Comparison of ENCODE assay signal across 10 cellular contexts in the genomic region with DNA sequence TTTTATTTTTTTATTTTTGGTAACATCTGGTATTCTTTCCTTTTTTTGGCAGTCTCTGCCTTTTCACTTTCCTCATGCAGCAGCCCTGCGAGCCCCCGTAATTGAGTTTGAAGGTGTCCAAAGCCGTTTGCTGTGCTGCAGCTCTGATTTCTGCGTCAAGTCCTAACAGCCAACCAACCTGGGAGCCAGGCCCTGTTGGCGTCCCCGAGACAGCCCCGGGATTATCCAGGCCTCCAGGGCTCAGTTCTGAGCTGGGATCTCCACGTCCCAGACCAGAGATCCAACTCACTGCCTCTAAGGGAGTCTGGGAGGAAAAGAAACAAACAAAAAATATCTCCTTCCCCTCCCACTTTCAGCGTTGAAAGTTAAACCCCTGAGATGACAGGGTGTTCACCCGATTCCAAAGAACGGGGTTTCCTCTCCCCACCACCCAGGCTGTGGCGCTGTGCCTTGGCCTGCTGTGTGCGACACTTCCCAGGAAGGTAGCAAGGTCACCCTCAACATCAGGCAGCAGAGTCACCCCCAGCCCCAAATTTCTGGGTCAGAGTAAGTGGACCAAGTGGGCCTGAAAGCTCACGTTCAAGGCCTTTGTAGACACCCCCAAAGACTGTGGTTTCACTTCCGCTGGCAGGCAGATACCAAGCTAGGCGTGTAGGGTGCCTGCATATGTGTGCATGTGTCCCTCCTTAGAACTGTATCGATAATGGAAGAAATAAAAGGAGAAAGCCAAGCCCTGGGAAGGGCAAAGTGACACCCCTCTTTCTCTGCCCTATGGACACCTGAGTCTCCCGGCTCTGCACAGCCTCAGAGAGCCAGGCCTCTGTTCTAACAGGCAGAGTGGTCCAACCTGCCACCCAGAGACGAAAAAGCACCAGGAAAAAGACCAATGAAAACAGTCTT. TPM values are rescaled to one million over a fixed set of nuclear protein-coding genes. Genes with fewer than 3 reads are reported as not detected.
DNase-seq lines count a peak whose midpoint lies in the region; TF ChIP-seq lines count a peak whose summit lies in the region.
"Had no signal": no experiment of that assay in that cellular context is flagged by ENCODE, and none has a peak within 500 bp of the region (broad histone marks: within the 10 kb centered on the region; RNA-seq: fewer than 3 reads in every experiment).

No MANE protein-coding gene starts in this region.

- no peaks in the 10 kb centered on the region for H4K20me1 ChIP-seq in hepatocyte (ENCODE audit: insufficient read depth, poor library complexity, severe bottlenecking)

- no peaks in the 10 kb centered on the region for H3K9me2 ChIP-seq in hepatocyte (replicated peaks; ENCODE audit: insufficient read depth)

- intact Hi-C loops in activated T-helper 2 cell treated with anti-CD3 and anti-CD28 coated beads, Interferon-gamma antibody, Interleukin-2, Interleukin-4, amounts not matched to agents 10 μg/mL and 5 μg/mL and 100 μg/mL, durations not matched to agents 14 hours and 24 hours and 36 hours (cut with micrococcal nuclease), result loop anchor here (1.0 to 10.0 kb wide), 4 partner anchors 12 to 1956 kb away; no protein-coding TSS in a partner anchor
- intact Hi-C loops in uterus (cut with DNase I; ENCODE audit: low total_unique reads), result no loop called here

- no peak overlapping the region for H2AFZ ChIP-seq in hepatocyte

- peak overlapping the region; percentile 91 for H3K4me3 Mint-ChIP-seq in activated T-helper 2 cell treated with anti-CD3 and anti-CD28 coated beads, Interferon-gamma antibody, Interleukin-2, Interleukin-4, amounts not matched to agents 10 μg/mL and 5 μg/mL and 100 μg/mL, durations not matched to agents 14 hours and 24 hours and 36 hours (ENCODE audit: low read depth)

- no peak for TF ChIP-seq CTCF in hepatocyte (IDR thresholded peaks at IDR 0.05; ENCODE audit: poor library complexity)
- TF ChIP-seq CTCF in uterus (IDR thresholded peaks at IDR 0.05), result no peak

- H3K4me1 ChIP-seq in hepatocyte (ENCODE audit: insufficient read depth) (no peaks in the 10 kb centered on the region), urinary bladder (ENCODE audit: insufficient read depth) (no peaks in the 10 kb centered on the region), uterus (peaks cover 3 to 8% of the 10 kb centered on the region in 2 donors)
- H3K4me1 ChIP-seq: BE2C had no signal

- no peaks in the 10 kb centered on the region for H3K27me3 Mint-ChIP-seq in activated T-helper 2 cell treated with anti-CD3 and anti-CD28 coated beads, Interferon-gamma antibody, Interleukin-2, Interleukin-4, amounts not matched to agents 10 μg/mL and 5 μg/mL and 100 μg/mL, durations not matched to agents 14 hours and 24 hours and 36 hours (ENCODE audit: low read depth)

- peak overlapping the region; percentile 37 for H3K4me2 ChIP-seq in hepatocyte

- peak; percentile 46 to 59 for DNase-seq in stimulated activated CD4-positive, alpha-beta T cell treated with anti-CD3 and anti-CD28 coated beads, Interleukin-2, amount 100 ng/mL, for 24 hours
- no peak for DNase-seq in stimulated activated CD4-positive, alpha-beta T cell treated with anti-CD3 and anti-CD28 coated beads, Interleukin-2, amount 100 ng/mL, for 48 hours
- peak; percentile 61 for DNase-seq in activated T-helper 2 cell treated with anti-CD3 and anti-CD28 coated beads, Interferon-gamma antibody, Interleukin-2, Interleukin-4, amounts not matched to agents 10 μg/mL and 5 μg/mL and 100 μg/mL, durations not matched to agents 14 hours and 24 hours and 36 hours (ENCODE audit: low spot score)
- DNase-seq in hepatocyte (ENCODE audit: low spot score) (no peak), A172 (ENCODE audit: low spot score) (no peak), NCI-H1930 (lab: John Stamatoyannopoulos, UW) (no peak), uterus (no peak)
- DNase-seq: BE2C, MG63 had no signal

- H3K27ac ChIP-seq in hepatocyte (no peak overlapping the region), urinary bladder (ENCODE audit: low read depth) (peak overlapping the region; percentile 14), uterus (no peak overlapping the region)

- TF ChIP-seq POLR2A in uterus (IDR thresholded peaks at IDR 0.05), result no peak

- H3K9me3 Mint-ChIP-seq in activated T-helper 2 cell treated with anti-CD3 and anti-CD28 coated beads, Interferon-gamma antibody, Interleukin-2, Interleukin-4, amounts not matched to agents 10 μg/mL and 5 μg/mL and 100 μg/mL, durations not matched to agents 14 hours and 24 hours and 36 hours, result no peaks in the 10 kb centered on the region

- H3K27ac Mint-ChIP-seq in activated T-helper 2 cell treated with anti-CD3 and anti-CD28 coated beads, Interferon-gamma antibody, Interleukin-2, Interleukin-4, amounts not matched to agents 10 μg/mL and 5 μg/mL and 100 μg/mL, durations not matched to agents 14 hours and 24 hours and 36 hours, result peak overlapping the region; percentile 100

- no peaks in the 10 kb centered on the region for H3K9me3 ChIP-seq in hepatocyte (ENCODE audit: low read depth)
- H3K9me3 ChIP-seq in uterus, result no peaks in the 10 kb centered on the region
- H3K9me3 ChIP-seq: BE2C, MG63 had no signal

- peaks cover 64% of the 10 kb centered on the region for H3K36me3 Mint-ChIP-seq in activated T-helper 2 cell treated with anti-CD3 and anti-CD28 coated beads, Interferon-gamma antibody, Interleukin-2, Interleukin-4, amounts not matched to agents 10 μg/mL and 5 μg/mL and 100 μg/mL, durations not matched to agents 14 hours and 24 hours and 36 hours (ENCODE audit: low read depth)

- H3K79me2 ChIP-seq in hepatocyte, result peaks cover 46% of the 10 kb centered on the region

- 64% methylated on average over 19 of the region's 19 CpGs for WGBS in hepatocyte (ENCODE audit: low lambda C conversion rate, missing lambda C conversion rate)
- 66% methylated on average over 19 of the region's 19 CpGs for WGBS in urinary bladder

- H3K4me1 Mint-ChIP-seq in activated T-helper 2 cell treated with anti-CD3 and anti-CD28 coated beads, Interferon-gamma antibody, Interleukin-2, Interleukin-4, amounts not matched to agents 10 μg/mL and 5 μg/mL and 100 μg/mL, durations not matched to agents 14 hours and 24 hours and 36 hours (ENCODE audit: low read depth), result peaks cover 91% of the 10 kb centered on the region

- H3K4me3 ChIP-seq in hepatocyte, result no peak overlapping the region
- H3K4me3 ChIP-seq in urinary bladder (ENCODE audit: low read depth, low read length), result no peak overlapping the region
- H3K4me3 ChIP-seq in uterus, result no peak overlapping the region
- H3K4me3 ChIP-seq: MG63 had no signal

- H3K27me3 ChIP-seq in hepatocyte (peaks cover 7% of the 10 kb centered on the region), uterus (no peaks in the 10 kb centered on the region)
- H3K27me3 ChIP-seq: MG63 had no signal

- no peaks in the 10 kb centered on the region for H3K36me3 ChIP-seq in hepatocyte (replicated peaks; ENCODE audit: insufficient read depth, low read depth)
- no peaks in the 10 kb centered on the region for H3K36me3 ChIP-seq in urinary bladder (ENCODE audit: insufficient read depth)
- H3K36me3 ChIP-seq in uterus, result no peaks in the 10 kb centered on the region
- H3K36me3 ChIP-seq: BE2C, MG63 had no signal

RNA-seq across cellular contexts. Expression of a gene that starts 11.1 kb away (rescaled TPM):
- total RNA-seq in activated T-helper 2 cell treated with anti-CD3 and anti-CD28 coated beads, Interferon-gamma antibody, Interleukin-2, Interleukin-4, amounts not matched to agents 10 μg/mL and 5 μg/mL and 100 μg/mL, durations not matched to agents 14 hours and 24 hours and 36 hours, result 34.1 and 34.9 TPM in 2 replicates
- total RNA-seq in hepatocyte, result 1.8 and 3.2 TPM in 2 replicates
- 0.28 and 0.50 TPM in 2 replicates for polyA plus RNA-seq in hepatocyte
- 1.3 TPM for total RNA-seq in urinary bladder
- 0.27 TPM for polyA plus RNA-seq in urinary bladder
- 0.02 TPM in 2 replicates for total RNA-seq in A172 (2014; rRNA removed; shearing (Covaris generic))
- under 1 TPM in 3 of 4 donors, not detected in 1; 0.29 to 0.55 (median 0.46) TPM for total RNA-seq in uterus

Comparison
In these comparisons a context has a peak if more than half of its experiments do, and no peak if none do; other contexts are left out.
1. DNase-seq: peak in stimulated activated CD4-positive, alpha-beta T cell treated with anti-CD3 and anti-CD28 coated beads, Interleukin-2, amount 100 ng/mL, for 24 hours (2 of 2) and activated T-helper 2 cell treated with anti-CD3 and anti-CD28 coated beads, Interferon-gamma antibody, Interleukin-2, Interleukin-4, amounts not matched to agents 10 μg/mL and 5 μg/mL and 100 μg/mL, durations not matched to agents 14 hours and 24 hours and 36 hours (single experiment); none in stimulated activated CD4-positive, alpha-beta T cell treated with anti-CD3 and anti-CD28 coated beads, Interleukin-2, amount 100 ng/mL, for 48 hours (0 of 2), hepatocyte (single experiment), A172 (single experiment), NCI-H1930 (0 of 2) and uterus (0 of 2).